Comparison of ENCODE assay signal across 17 cellular contexts in the genomic region with DNA sequence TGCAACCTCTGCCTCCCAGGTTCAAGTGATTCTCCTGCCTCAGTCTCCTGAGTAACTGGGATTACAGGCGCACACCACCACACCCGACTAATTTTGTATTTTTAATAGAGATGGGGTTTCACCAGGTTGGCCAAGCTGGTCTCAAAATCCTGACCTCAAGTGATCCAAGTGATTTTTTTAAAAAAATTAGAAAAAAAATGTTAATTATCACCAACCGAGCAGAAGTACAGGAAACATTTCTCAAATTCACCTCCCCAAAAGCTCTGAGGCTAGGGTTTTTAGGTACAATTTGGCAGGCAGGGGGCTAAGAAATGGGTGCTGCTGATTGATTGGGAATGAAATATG. TPM values are rescaled to one million over a fixed set of nuclear protein-coding genes. Genes with fewer than 3 reads are reported as not detected.
"Had no signal": no experiment of that assay in that cellular context is flagged by ENCODE, and none has a peak within 500 bp of the region (broad histone marks: within the 10 kb centered on the region; RNA-seq: fewer than 3 reads in every experiment).

No MANE protein-coding gene starts in this region.

- H3K36me3 Mint-ChIP-seq: activated naive CD4-positive, alpha-beta T cell treated with anti-CD3 and anti-CD28 coated beads, Interleukin-2, amount 10 ng/mL, durations not matched to agents 7 days and 5 days had no signal

- H3K36me3 ChIP-seq: sigmoid colon, upper lobe of right lung had no signal

- H3K4me3 ChIP-seq: sigmoid colon, upper lobe of right lung had no signal

- H3K27ac ChIP-seq: sigmoid colon, upper lobe of right lung had no signal

- H3K4me1 Mint-ChIP-seq: activated CD4-positive, alpha-beta T cell treated with anti-CD3 and anti-CD28 coated beads, Interleukin-2, amount 10 ng/mL, durations not matched to agents 7 days and 5 days; activated naive CD4-positive, alpha-beta T cell treated with anti-CD3 and anti-CD28 coated beads, Interleukin-2, amount 10 ng/mL, durations not matched to agents 7 days and 5 days; neural crest cell had no signal

- H3K9me3 ChIP-seq: sigmoid colon, upper lobe of right lung had no signal

- H3K4me1 ChIP-seq: sigmoid colon, upper lobe of right lung had no signal

- H3K9me3 Mint-ChIP-seq: activated naive CD4-positive, alpha-beta T cell treated with anti-CD3 and anti-CD28 coated beads, Interleukin-2, amount 10 ng/mL, durations not matched to agents 7 days and 5 days; activated T-helper 2 cell treated with anti-CD3 and anti-CD28 coated beads, Interferon-gamma antibody, Interleukin-2, Interleukin-4, amounts not matched to agents 10 μg/mL and 5 μg/mL and 100 μg/mL, durations not matched to agents 14 hours and 24 hours and 36 hours; stimulated activated naive CD8-positive, alpha-beta T cell treated with anti-CD3 and anti-CD28 coated beads, Interleukin-15, Interleukin-2, amounts not matched to agents 100 ng/mL and 50 ng/mL, for 24 hours had no signal

- H3K27ac Mint-ChIP-seq: activated CD4-positive, alpha-beta T cell treated with anti-CD3 and anti-CD28 coated beads, Interleukin-2, amount 10 ng/mL, durations not matched to agents 7 days and 5 days; activated naive CD4-positive, alpha-beta T cell treated with anti-CD3 and anti-CD28 coated beads, Interleukin-2, amount 10 ng/mL, durations not matched to agents 7 days and 5 days; activated T-helper 2 cell treated with anti-CD3 and anti-CD28 coated beads, Interferon-gamma antibody, Interleukin-2, Interleukin-4, amounts not matched to agents 10 μg/mL and 5 μg/mL and 100 μg/mL, durations not matched to agents 14 hours and 24 hours and 36 hours; stimulated activated naive CD8-positive, alpha-beta T cell treated with anti-CD3 and anti-CD28 coated beads, Interleukin-15, Interleukin-2, amounts not matched to agents 100 ng/mL and 50 ng/mL, for 24 hours had no signal

- H3K27me3 ChIP-seq: sigmoid colon, upper lobe of right lung had no signal

- ATAC-seq: upper lobe of right lung had no signal

- H3K4me3 Mint-ChIP-seq: activated CD4-positive, alpha-beta T cell treated with anti-CD3 and anti-CD28 coated beads, Interleukin-2, amount 10 ng/mL, durations not matched to agents 7 days and 5 days; activated naive CD4-positive, alpha-beta T cell treated with anti-CD3 and anti-CD28 coated beads, Interleukin-2, amount 10 ng/mL, durations not matched to agents 7 days and 5 days; neural crest cell; stimulated activated naive CD8-positive, alpha-beta T cell treated with anti-CD3 and anti-CD28 coated beads, Interleukin-15, Interleukin-2, amounts not matched to agents 100 ng/mL and 50 ng/mL, for 24 hours had no signal

- DNase-seq: activated CD4-positive, alpha-beta T cell treated with anti-CD3 and anti-CD28 coated beads, Interleukin-2, amount 10 ng/mL, durations not matched to agents 7 days and 5 days; activated CD8-positive, alpha-beta memory T cell treated with anti-CD3 and anti-CD28 coated beads for 24 hours; activated naive CD4-positive, alpha-beta T cell treated with anti-CD3 and anti-CD28 coated beads, Interleukin-2, amount 10 ng/mL, durations not matched to agents 7 days and 5 days; central memory CD4-positive, alpha-beta T cell; glutamatergic neuron; left cardiac atrium; sigmoid colon; stimulated activated CD4-positive, alpha-beta T cell treated with anti-CD3 and anti-CD28 coated beads, Interleukin-4, amount 100 ng/mL, for 1 hour; T-helper 1 cell; upper lobe of right lung had no signal

RNA-seq across cellular contexts. Expression of a gene that starts 14.9 kb away (rescaled TPM):
- total RNA-seq: activated CD4-positive, alpha-beta T cell treated with anti-CD3 and anti-CD28 coated beads, Interleukin-2, amount 10 ng/mL, durations not matched to agents 7 days and 5 days; activated T-helper 2 cell treated with anti-CD3 and anti-CD28 coated beads, Interferon-gamma antibody, Interleukin-2, Interleukin-4, amounts not matched to agents 10 μg/mL and 5 μg/mL and 100 μg/mL, durations not matched to agents 14 hours and 24 hours and 36 hours; esophagus mucosa; fibroblast of villous mesenchyme; lung microvascular endothelial cell; neural crest cell; osteocyte had no signal
